In the genomic region with DNA sequence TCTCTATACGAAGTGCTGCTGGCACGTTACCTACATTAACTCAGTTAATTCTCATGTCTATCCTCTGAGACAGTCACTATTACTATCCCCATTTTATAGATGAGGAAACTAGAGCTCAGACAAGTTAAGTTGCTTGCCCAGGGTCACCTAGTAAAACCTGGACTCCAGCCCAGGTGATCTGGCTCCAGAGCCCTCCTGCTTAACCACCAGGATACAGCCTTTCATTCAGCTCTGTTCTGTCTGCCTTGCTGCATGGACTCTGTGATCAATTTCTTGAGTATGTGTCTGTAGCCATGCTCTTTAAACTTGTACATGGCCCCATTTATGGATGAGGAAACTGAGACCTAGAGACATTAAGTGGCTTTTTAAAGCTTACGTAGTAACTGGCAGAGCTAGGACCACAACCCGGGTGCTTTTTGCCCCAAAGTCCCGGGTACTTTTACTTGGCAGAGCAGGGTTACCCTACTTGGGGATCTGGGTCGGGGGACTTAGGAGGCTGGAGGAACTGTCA, we compare ENCODE assay signal across 12 cellular contexts. TPM values are rescaled to one million over a fixed set of nuclear protein-coding genes. Genes with fewer than 3 reads are reported as not detected.
DNase-seq lines count a peak whose midpoint lies in the region; ATAC-seq lines count a peak whose summit lies in the region.
"Had no signal": no experiment of that assay in that cellular context is flagged by ENCODE, and none has a peak within 500 bp of the region (broad histone marks: within the 10 kb centered on the region; RNA-seq: fewer than 3 reads in every experiment).

No MANE protein-coding gene starts in this region.

- H3K4me3 Mint-ChIP-seq in stimulated activated naive CD8-positive, alpha-beta T cell treated with anti-CD3 and anti-CD28 coated beads, Interleukin-15, Interleukin-2, amounts not matched to agents 100 ng/mL and 50 ng/mL, for 24 hours, result peak overlapping the region; percentile 37
- H3K4me3 Mint-ChIP-seq in stimulated activated naive CD8-positive, alpha-beta T cell treated with anti-CD3 and anti-CD28 coated beads, Interleukin-15, amount 100 ng/mL, for 72 hours, result no peak overlapping the region
- H3K4me3 Mint-ChIP-seq in activated naive CD8-positive, alpha-beta T cell treated with anti-CD3 and anti-CD28 coated beads for 36 hours, result no peak overlapping the region
- peak overlapping the region; percentile 75 for H3K4me3 Mint-ChIP-seq in memory B cell

- H3K9me3 Mint-ChIP-seq in stimulated activated naive CD8-positive, alpha-beta T cell treated with anti-CD3 and anti-CD28 coated beads, Interleukin-15, Interleukin-2, amounts not matched to agents 100 ng/mL and 50 ng/mL, for 24 hours, result no peaks in the 10 kb centered on the region
- no peaks in the 10 kb centered on the region for H3K9me3 Mint-ChIP-seq in stimulated activated naive CD8-positive, alpha-beta T cell treated with anti-CD3 and anti-CD28 coated beads, Interleukin-15, amount 100 ng/mL, for 72 hours
- no peaks in the 10 kb centered on the region for H3K9me3 Mint-ChIP-seq in activated naive CD8-positive, alpha-beta T cell treated with anti-CD3 and anti-CD28 coated beads for 36 hours
- H3K9me3 Mint-ChIP-seq in memory B cell, result no peaks in the 10 kb centered on the region

- H3K27ac Mint-ChIP-seq in stimulated activated naive CD8-positive, alpha-beta T cell treated with anti-CD3 and anti-CD28 coated beads, Interleukin-15, Interleukin-2, amounts not matched to agents 100 ng/mL and 50 ng/mL, for 24 hours, result peak overlapping the region; percentile 87
- H3K27ac Mint-ChIP-seq in stimulated activated naive CD8-positive, alpha-beta T cell treated with anti-CD3 and anti-CD28 coated beads, Interleukin-15, amount 100 ng/mL, for 72 hours, result no peak overlapping the region
- peak overlapping the region; percentile 2 for H3K27ac Mint-ChIP-seq in activated naive CD8-positive, alpha-beta T cell treated with anti-CD3 and anti-CD28 coated beads for 36 hours
- peak overlapping the region; percentile 99 for H3K27ac Mint-ChIP-seq in memory B cell
- H3K27ac Mint-ChIP-seq: activated naive CD8-positive, alpha-beta T cell had no signal

- ATAC-seq in stimulated activated naive CD8-positive, alpha-beta T cell treated with anti-CD3 and anti-CD28 coated beads, Interleukin-15, amount 100 ng/mL, for 72 hours, result no peak
- ATAC-seq in memory B cell (ENCODE audit: low read depth) (no peak), GM21390 (IDR thresholded peaks at IDR 0.05; ENCODE audit: unreplicated experiment) (no peak), HG03039 (IDR thresholded peaks at IDR 0.05; ENCODE audit: unreplicated experiment) (no peak), HG02678 (IDR thresholded peaks at IDR 0.05; ENCODE audit: unreplicated experiment) (no peak), GM19395 (IDR thresholded peaks at IDR 0.05; ENCODE audit: unreplicated experiment) (no peak)

- no peak for DNase-seq in stimulated activated naive CD8-positive, alpha-beta T cell treated with anti-CD3 and anti-CD28 coated beads, Interleukin-15, amount 100 ng/mL, for 72 hours
- no peak for DNase-seq in activated naive CD8-positive, alpha-beta T cell treated with anti-CD3 and anti-CD28 coated beads for 36 hours
- DNase-seq in memory B cell (ENCODE audit: low spot score in 2 of 2), result peak in 1 of 2 donors; percentile 50
- DNase-seq: glutamatergic neuron, NCI-H1092 had no signal

- H3K4me1 Mint-ChIP-seq in stimulated activated naive CD8-positive, alpha-beta T cell treated with anti-CD3 and anti-CD28 coated beads, Interleukin-15, Interleukin-2, amounts not matched to agents 100 ng/mL and 50 ng/mL, for 24 hours (ENCODE audit: low read depth), result peaks cover 55% of the 10 kb centered on the region
- H3K4me1 Mint-ChIP-seq in stimulated activated naive CD8-positive, alpha-beta T cell treated with anti-CD3 and anti-CD28 coated beads, Interleukin-15, amount 100 ng/mL, for 72 hours, result peaks cover 57% of the 10 kb centered on the region
- H3K4me1 Mint-ChIP-seq in activated naive CD8-positive, alpha-beta T cell treated with anti-CD3 and anti-CD28 coated beads for 36 hours, result peaks cover 27% of the 10 kb centered on the region
- H3K4me1 Mint-ChIP-seq in memory B cell, result peaks cover 32% of the 10 kb centered on the region

- H3K27me3 Mint-ChIP-seq in stimulated activated naive CD8-positive, alpha-beta T cell treated with anti-CD3 and anti-CD28 coated beads, Interleukin-15, Interleukin-2, amounts not matched to agents 100 ng/mL and 50 ng/mL, for 24 hours, result peaks cover 4% of the 10 kb centered on the region
- peaks cover 1% of the 10 kb centered on the region for H3K27me3 Mint-ChIP-seq in stimulated activated naive CD8-positive, alpha-beta T cell treated with anti-CD3 and anti-CD28 coated beads, Interleukin-15, amount 100 ng/mL, for 72 hours
- H3K27me3 Mint-ChIP-seq in activated naive CD8-positive, alpha-beta T cell treated with anti-CD3 and anti-CD28 coated beads for 36 hours, result peaks cover 4% of the 10 kb centered on the region
- H3K27me3 Mint-ChIP-seq in memory B cell, result no peaks in the 10 kb centered on the region

- H3K36me3 Mint-ChIP-seq in stimulated activated naive CD8-positive, alpha-beta T cell treated with anti-CD3 and anti-CD28 coated beads, Interleukin-15, Interleukin-2, amounts not matched to agents 100 ng/mL and 50 ng/mL, for 24 hours (ENCODE audit: low read depth), result peaks cover 36% of the 10 kb centered on the region
- H3K36me3 Mint-ChIP-seq in activated naive CD8-positive, alpha-beta T cell treated with anti-CD3 and anti-CD28 coated beads for 36 hours, result peaks cover 22% of the 10 kb centered on the region
- peaks cover 9% of the 10 kb centered on the region for H3K36me3 Mint-ChIP-seq in memory B cell
- H3K36me3 Mint-ChIP-seq: activated naive CD8-positive, alpha-beta T cell had no signal

RNA-seq across cellular contexts. Expression of a gene that starts 4.7 kb away (rescaled TPM):
- 10 to 100 TPM; 12.6 to 13.0 TPM for total RNA-seq in activated naive CD8-positive, alpha-beta T cell treated with anti-CD3 and anti-CD28 coated beads for 36 hours

RNA-seq across cellular contexts. Expression of a gene that starts 14.4 kb away (rescaled TPM):
- not detected for total RNA-seq in activated naive CD8-positive, alpha-beta T cell treated with anti-CD3 and anti-CD28 coated beads for 36 hours
- total RNA-seq: SJSA1 had no signal

Comparison
In these comparisons a context has a peak if more than half of its experiments do, and no peak if none do; other contexts are left out.
1. H3K27ac Mint-ChIP-seq: peak in stimulated activated naive CD8-positive, alpha-beta T cell treated with anti-CD3 and anti-CD28 coated beads, Interleukin-15, Interleukin-2, amounts not matched to agents 100 ng/mL and 50 ng/mL, for 24 hours (single experiment), activated naive CD8-positive, alpha-beta T cell treated with anti-CD3 and anti-CD28 coated beads for 36 hours (single experiment) and memory B cell (single experiment); none in stimulated activated naive CD8-positive, alpha-beta T cell treated with anti-CD3 and anti-CD28 coated beads, Interleukin-15, amount 100 ng/mL, for 72 hours (0 of 2).
2. H3K4me3 Mint-ChIP-seq: peak in stimulated activated naive CD8-positive, alpha-beta T cell treated with anti-CD3 and anti-CD28 coated beads, Interleukin-15, Interleukin-2, amounts not matched to agents 100 ng/mL and 50 ng/mL, for 24 hours (single experiment) and memory B cell (single experiment); none in stimulated activated naive CD8-positive, alpha-beta T cell treated with anti-CD3 and anti-CD28 coated beads, Interleukin-15, amount 100 ng/mL, for 72 hours (0 of 2) and activated naive CD8-positive, alpha-beta T cell treated with anti-CD3 and anti-CD28 coated beads for 36 hours (single experiment).